In the genomic region with DNA sequence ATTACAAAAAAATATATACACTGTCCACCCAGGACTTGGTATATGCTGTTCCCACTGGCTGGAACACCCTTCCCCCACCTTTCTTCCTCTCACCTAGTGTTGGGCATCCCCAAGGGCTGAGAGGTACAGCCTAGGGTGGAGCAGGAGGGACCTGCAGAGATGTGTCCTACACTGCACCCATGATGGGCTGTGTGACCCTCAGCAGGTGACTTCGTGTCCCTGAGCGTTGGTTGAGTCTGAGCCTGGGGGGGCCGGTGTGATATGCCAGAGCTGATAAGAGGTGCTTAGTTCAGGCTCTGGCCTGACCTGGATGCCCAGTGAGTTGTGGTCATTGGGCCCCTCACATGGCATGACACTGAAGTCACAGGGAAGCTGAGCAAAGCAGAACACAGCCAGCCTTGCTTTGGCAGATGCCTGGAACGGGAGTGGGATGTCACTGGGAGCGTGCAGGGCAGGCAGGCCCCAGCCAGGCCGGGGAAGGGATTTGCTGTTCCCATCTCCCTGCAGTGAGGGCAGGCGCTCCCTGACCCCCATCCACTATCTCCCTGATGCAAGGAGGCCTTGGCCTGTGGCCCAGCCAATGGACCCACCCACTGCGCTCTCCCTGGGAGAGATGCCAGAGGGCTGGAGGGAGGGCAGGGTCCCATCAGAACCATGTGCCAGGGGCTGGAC, we compare ENCODE assay signal across 1 cellular context.
TF ChIP-seq lines count a peak whose summit lies in the region.

No MANE protein-coding gene starts in this region.

TF ChIP-seq in HepG2, 621 proteins besides CTCF, POLR2A, EP300 and RAD21 (continued from another document and continues in another):
- TF ChIP-seq, protein P1, sequence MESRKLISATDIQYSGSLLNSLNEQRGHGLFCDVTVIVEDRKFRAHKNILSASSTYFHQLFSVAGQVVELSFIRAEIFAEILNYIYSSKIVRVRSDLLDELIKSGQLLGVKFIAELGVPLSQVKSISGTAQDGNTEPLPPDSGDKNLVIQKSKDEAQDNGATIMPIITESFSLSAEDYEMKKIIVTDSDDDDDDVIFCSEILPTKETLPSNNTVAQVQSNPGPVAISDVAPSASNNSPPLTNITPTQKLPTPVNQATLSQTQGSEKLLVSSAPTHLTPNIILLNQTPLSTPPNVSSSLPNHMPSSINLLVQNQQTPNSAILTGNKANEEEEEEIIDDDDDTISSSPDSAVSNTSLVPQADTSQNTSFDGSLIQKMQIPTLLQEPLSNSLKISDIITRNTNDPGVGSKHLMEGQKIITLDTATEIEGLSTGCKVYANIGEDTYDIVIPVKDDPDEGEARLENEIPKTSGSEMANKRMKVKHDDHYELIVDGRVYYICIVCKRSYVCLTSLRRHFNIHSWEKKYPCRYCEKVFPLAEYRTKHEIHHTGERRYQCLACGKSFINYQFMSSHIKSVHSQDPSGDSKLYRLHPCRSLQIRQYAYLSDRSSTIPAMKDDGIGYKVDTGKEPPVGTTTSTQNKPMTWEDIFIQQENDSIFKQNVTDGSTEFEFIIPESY (CRISPR knock-in tag; IDR thresholded peaks at IDR 0.05), result no peak
- no peak for TF ChIP-seq IRF2 (CRISPR knock-in tag; IDR thresholded peaks at IDR 0.05)
- TF ChIP-seq TCF7L2 (IDR thresholded peaks at IDR 0.05; ENCODE audit: low read depth, low read length), result no peak
- TF ChIP-seq, protein P2, sequence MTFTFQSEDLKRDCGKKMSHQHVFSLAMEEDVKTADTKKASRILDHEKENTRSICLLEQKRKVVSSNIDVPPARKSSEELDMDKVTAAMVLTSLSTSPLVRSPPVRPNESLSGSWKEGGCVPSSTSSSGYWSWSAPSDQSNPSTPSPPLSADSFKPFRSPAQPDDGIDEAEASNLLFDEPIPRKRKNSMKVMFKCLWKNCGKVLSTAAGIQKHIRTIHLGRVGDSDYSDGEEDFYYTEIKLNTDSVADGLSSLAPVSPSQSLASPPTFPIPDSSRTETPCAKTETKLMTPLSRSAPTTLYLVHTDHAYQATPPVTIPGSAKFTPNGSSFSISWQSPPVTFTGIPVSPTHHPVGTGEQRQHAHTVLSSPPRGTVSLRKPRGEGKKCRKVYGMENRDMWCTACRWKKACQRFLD (CRISPR knock-in tag; IDR thresholded peaks at IDR 0.05; ENCODE audit: borderline replicate concordance), result no peak
- TF ChIP-seq KDM2A (CRISPR knock-in tag; IDR thresholded peaks at IDR 0.05; ENCODE audit: borderline replicate concordance, low read depth), result no peak
- TF ChIP-seq, protein P3, sequence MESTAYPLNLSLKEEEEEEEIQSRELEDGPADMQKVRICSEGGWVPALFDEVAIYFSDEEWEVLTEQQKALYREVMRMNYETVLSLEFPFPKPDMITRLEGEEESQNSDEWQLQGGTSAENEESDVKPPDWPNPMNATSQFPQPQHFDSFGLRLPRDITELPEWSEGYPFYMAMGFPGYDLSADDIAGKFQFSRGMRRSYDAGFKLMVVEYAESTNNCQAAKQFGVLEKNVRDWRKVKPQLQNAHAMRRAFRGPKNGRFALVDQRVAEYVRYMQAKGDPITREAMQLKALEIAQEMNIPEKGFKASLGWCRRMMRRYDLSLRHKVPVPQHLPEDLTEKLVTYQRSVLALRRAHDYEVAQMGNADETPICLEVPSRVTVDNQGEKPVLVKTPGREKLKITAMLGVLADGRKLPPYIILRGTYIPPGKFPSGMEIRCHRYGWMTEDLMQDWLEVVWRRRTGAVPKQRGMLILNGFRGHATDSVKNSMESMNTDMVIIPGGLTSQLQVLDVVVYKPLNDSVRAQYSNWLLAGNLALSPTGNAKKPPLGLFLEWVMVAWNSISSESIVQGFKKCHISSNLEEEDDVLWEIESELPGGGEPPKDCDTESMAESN (CRISPR knock-in tag; conservative IDR thresholded peaks at IDR 0.05), result no peak
- no peak for TF ChIP-seq ERF (CRISPR knock-in tag; IDR thresholded peaks at IDR 0.05)
- TF ChIP-seq, protein P4, sequence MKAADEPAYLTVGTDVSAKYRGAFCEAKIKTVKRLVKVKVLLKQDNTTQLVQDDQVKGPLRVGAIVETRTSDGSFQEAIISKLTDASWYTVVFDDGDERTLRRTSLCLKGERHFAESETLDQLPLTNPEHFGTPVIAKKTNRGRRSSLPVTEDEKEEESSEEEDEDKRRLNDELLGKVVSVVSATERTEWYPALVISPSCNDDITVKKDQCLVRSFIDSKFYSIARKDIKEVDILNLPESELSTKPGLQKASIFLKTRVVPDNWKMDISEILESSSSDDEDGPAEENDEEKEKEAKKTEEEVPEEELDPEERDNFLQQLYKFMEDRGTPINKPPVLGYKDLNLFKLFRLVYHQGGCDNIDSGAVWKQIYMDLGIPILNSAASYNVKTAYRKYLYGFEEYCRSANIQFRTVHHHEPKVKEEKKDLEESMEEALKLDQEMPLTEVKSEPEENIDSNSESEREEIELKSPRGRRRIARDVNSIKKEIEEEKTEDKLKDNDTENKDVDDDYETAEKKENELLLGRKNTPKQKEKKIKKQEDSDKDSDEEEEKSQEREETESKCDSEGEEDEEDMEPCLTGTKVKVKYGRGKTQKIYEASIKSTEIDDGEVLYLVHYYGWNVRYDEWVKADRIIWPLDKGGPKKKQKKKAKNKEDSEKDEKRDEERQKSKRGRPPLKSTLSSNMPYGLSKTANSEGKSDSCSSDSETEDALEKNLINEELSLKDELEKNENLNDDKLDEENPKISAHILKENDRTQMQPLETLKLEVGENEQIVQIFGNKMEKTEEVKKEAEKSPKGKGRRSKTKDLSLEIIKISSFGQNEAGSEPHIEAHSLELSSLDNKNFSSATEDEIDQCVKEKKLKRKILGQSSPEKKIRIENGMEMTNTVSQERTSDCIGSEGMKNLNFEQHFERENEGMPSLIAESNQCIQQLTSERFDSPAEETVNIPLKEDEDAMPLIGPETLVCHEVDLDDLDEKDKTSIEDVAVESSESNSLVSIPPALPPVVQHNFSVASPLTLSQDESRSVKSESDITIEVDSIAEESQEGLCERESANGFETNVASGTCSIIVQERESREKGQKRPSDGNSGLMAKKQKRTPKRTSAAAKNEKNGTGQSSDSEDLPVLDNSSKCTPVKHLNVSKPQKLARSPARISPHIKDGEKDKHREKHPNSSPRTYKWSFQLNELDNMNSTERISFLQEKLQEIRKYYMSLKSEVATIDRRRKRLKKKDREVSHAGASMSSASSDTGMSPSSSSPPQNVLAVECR (CRISPR knock-in tag; IDR thresholded peaks at IDR 0.05; ENCODE audit: borderline replicate concordance), result peak; percentile 26; the same call in 1 of the 2 replicates
- TF ChIP-seq, protein P5, sequence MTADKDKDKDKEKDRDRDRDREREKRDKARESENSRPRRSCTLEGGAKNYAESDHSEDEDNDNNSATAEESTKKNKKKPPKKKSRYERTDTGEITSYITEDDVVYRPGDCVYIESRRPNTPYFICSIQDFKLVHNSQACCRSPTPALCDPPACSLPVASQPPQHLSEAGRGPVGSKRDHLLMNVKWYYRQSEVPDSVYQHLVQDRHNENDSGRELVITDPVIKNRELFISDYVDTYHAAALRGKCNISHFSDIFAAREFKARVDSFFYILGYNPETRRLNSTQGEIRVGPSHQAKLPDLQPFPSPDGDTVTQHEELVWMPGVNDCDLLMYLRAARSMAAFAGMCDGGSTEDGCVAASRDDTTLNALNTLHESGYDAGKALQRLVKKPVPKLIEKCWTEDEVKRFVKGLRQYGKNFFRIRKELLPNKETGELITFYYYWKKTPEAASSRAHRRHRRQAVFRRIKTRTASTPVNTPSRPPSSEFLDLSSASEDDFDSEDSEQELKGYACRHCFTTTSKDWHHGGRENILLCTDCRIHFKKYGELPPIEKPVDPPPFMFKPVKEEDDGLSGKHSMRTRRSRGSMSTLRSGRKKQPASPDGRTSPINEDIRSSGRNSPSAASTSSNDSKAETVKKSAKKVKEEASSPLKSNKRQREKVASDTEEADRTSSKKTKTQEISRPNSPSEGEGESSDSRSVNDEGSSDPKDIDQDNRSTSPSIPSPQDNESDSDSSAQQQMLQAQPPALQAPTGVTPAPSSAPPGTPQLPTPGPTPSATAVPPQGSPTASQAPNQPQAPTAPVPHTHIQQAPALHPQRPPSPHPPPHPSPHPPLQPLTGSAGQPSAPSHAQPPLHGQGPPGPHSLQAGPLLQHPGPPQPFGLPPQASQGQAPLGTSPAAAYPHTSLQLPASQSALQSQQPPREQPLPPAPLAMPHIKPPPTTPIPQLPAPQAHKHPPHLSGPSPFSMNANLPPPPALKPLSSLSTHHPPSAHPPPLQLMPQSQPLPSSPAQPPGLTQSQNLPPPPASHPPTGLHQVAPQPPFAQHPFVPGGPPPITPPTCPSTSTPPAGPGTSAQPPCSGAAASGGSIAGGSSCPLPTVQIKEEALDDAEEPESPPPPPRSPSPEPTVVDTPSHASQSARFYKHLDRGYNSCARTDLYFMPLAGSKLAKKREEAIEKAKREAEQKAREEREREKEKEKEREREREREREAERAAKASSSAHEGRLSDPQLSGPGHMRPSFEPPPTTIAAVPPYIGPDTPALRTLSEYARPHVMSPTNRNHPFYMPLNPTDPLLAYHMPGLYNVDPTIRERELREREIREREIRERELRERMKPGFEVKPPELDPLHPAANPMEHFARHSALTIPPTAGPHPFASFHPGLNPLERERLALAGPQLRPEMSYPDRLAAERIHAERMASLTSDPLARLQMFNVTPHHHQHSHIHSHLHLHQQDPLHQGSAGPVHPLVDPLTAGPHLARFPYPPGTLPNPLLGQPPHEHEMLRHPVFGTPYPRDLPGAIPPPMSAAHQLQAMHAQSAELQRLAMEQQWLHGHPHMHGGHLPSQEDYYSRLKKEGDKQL (CRISPR knock-in tag; IDR thresholded peaks at IDR 0.05; ENCODE audit: low read depth), result no peak
- TF ChIP-seq ZNF264 (CRISPR knock-in tag; IDR thresholded peaks at IDR 0.05), result no peak
- TF ChIP-seq CCAR2 (optimal IDR thresholded peaks at IDR 0.05; ENCODE audit: low read depth, low read length), result no peak
- TF ChIP-seq ZNF709 (CRISPR knock-in tag; IDR thresholded peaks at IDR 0.05), result no peak
- no peak for TF ChIP-seq MTA3 (CRISPR knock-in tag; IDR thresholded peaks at IDR 0.05)
- TF ChIP-seq, protein P6, sequence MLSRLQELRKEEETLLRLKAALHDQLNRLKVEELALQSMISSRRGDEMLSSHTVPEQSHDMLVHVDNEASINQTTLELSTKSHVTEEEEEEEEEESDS (CRISPR knock-in tag; IDR thresholded peaks at IDR 0.05; ENCODE audit: borderline replicate concordance), result no peak
- TF ChIP-seq, protein P7, sequence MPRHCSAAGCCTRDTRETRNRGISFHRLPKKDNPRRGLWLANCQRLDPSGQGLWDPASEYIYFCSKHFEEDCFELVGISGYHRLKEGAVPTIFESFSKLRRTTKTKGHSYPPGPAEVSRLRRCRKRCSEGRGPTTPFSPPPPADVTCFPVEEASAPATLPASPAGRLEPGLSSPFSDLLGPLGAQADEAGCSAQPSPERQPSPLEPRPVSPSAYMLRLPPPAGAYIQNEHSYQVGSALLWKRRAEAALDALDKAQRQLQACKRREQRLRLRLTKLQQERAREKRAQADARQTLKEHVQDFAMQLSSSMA (CRISPR knock-in tag; IDR thresholded peaks at IDR 0.05), result 0 out of 2 replicates have a peak, but pooled peaks have one; percentile 29
- no peak for TF ChIP-seq JUNB (CRISPR knock-in tag; IDR thresholded peaks at IDR 0.05; ENCODE audit: borderline replicate concordance)
- TF ChIP-seq, protein P8, sequence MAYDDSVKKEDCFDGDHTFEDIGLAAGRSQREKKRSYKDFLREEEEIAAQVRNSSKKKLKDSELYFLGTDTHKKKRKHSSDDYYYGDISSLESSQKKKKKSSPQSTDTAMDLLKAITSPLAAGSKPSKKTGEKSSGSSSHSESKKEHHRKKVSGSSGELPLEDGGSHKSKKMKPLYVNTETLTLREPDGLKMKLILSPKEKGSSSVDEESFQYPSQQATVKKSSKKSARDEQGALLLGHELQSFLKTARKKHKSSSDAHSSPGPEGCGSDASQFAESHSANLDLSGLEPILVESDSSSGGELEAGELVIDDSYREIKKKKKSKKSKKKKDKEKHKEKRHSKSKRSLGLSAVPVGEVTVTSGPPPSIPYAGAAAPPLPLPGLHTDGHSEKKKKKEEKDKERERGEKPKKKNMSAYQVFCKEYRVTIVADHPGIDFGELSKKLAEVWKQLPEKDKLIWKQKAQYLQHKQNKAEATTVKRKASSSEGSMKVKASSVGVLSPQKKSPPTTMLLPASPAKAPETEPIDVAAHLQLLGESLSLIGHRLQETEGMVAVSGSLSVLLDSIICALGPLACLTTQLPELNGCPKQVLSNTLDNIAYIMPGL (CRISPR knock-in tag; IDR thresholded peaks at IDR 0.05; ENCODE audit: borderline replicate concordance in 1 of 2, low read depth in 1 of 2), result no peak
- no peak for TF ChIP-seq ZNF773 (CRISPR knock-in tag; IDR thresholded peaks at IDR 0.05; ENCODE audit: borderline replicate concordance)
- TF ChIP-seq, protein P9, sequence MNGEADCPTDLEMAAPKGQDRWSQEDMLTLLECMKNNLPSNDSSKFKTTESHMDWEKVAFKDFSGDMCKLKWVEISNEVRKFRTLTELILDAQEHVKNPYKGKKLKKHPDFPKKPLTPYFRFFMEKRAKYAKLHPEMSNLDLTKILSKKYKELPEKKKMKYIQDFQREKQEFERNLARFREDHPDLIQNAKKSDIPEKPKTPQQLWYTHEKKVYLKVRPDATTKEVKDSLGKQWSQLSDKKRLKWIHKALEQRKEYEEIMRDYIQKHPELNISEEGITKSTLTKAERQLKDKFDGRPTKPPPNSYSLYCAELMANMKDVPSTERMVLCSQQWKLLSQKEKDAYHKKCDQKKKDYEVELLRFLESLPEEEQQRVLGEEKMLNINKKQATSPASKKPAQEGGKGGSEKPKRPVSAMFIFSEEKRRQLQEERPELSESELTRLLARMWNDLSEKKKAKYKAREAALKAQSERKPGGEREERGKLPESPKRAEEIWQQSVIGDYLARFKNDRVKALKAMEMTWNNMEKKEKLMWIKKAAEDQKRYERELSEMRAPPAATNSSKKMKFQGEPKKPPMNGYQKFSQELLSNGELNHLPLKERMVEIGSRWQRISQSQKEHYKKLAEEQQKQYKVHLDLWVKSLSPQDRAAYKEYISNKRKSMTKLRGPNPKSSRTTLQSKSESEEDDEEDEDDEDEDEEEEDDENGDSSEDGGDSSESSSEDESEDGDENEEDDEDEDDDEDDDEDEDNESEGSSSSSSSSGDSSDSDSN (CRISPR knock-in tag; IDR thresholded peaks at IDR 0.05), result peak; percentile 48; the same call in 1 of the 2 replicates
- peak; percentile 63; the same call in 1 of the 2 replicates for TF ChIP-seq CEBPG (CRISPR knock-in tag; IDR thresholded peaks at IDR 0.05)
- TF ChIP-seq, protein P10, sequence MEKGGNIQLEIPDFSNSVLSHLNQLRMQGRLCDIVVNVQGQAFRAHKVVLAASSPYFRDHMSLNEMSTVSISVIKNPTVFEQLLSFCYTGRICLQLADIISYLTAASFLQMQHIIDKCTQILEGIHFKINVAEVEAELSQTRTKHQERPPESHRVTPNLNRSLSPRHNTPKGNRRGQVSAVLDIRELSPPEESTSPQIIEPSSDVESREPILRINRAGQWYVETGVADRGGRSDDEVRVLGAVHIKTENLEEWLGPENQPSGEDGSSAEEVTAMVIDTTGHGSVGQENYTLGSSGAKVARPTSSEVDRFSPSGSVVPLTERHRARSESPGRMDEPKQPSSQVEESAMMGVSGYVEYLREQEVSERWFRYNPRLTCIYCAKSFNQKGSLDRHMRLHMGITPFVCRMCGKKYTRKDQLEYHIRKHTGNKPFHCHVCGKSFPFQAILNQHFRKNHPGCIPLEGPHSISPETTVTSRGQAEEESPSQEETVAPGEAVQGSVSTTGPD (CRISPR knock-in tag; IDR thresholded peaks at IDR 0.05), result no peak
- TF ChIP-seq AHR (CRISPR knock-in tag; IDR thresholded peaks at IDR 0.05), result no peak
- no peak for TF ChIP-seq ZNF235 (CRISPR knock-in tag; IDR thresholded peaks at IDR 0.05; ENCODE audit: borderline replicate concordance)
- no peak for TF ChIP-seq ZNF558 (CRISPR knock-in tag; IDR thresholded peaks at IDR 0.05; ENCODE audit: borderline replicate concordance)
